In genomic region chrX:84475596-84475995, GRCh38 we compare ENCODE assay signal across 21 cellular contexts.
"Had no signal": no experiment of that assay in that cellular context is flagged by ENCODE, and none has a peak within 500 bp of the region (broad histone marks: within the 10 kb centered on the region; RNA-seq: fewer than 3 reads in every experiment).

No MANE protein-coding gene starts in this region.

- H3K4me2 ChIP-seq: hepatocyte had no signal

- H3K27me3 ChIP-seq: esophagus squamous epithelium, hepatocyte, right lobe of liver, tibial artery, upper lobe of left lung, uterus had no signal

- DNase-seq: esophagus squamous epithelium; foreskin fibroblast; head of caudate nucleus; kidney; left cardiac atrium; left ventricle myocardium superior; mesendoderm; naive B cell; right lobe of liver; stimulated activated CD4-positive, alpha-beta T cell treated with anti-CD3 and anti-CD28 coated beads, Interleukin-4, amount 100 ng/mL, for 1 hour; tibial artery; upper lobe of left lung; uterus had no signal

- H3K4me1 ChIP-seq: esophagus squamous epithelium, parathyroid adenoma, prostate gland, right lobe of liver, tibial artery, upper lobe of left lung, uterus had no signal

- H3K9ac ChIP-seq: parathyroid adenoma had no signal

- H3K4me3 ChIP-seq: esophagus squamous epithelium, hepatocyte, lung, prostate gland, right lobe of liver, tibial artery, upper lobe of left lung, uterus had no signal

- H3K27ac Mint-ChIP-seq: dendritic cell treated with granulocyte-macrophage colony-stimulating factor and Interleukin-4, amounts not matched to agents 40 ng/mL and 50 ng/mL, for 4 days; naive B cell; nephron; stimulated activated memory B cell treated with anti-CD40 and anti-IgM and Interleukin-4, amounts not matched to agents 10 μg/mL and 1 μg/mL and 100 μg/mL, for 72 hours; stimulated activated naive CD8-positive, alpha-beta T cell treated with anti-CD3 and anti-CD28 coated beads, Interleukin-15, Interleukin-2, amounts not matched to agents 100 ng/mL and 50 ng/mL, for 24 hours had no signal

- H3K4me3 Mint-ChIP-seq: dendritic cell treated with granulocyte-macrophage colony-stimulating factor and Interleukin-4, amounts not matched to agents 40 ng/mL and 50 ng/mL, for 4 days; naive B cell; nephron; stimulated activated memory B cell treated with anti-CD40 and anti-IgM and Interleukin-4, amounts not matched to agents 10 μg/mL and 1 μg/mL and 100 μg/mL, for 72 hours; stimulated activated naive CD8-positive, alpha-beta T cell treated with anti-CD3 and anti-CD28 coated beads, Interleukin-15, Interleukin-2, amounts not matched to agents 100 ng/mL and 50 ng/mL, for 24 hours had no signal

- H3K27ac ChIP-seq: esophagus squamous epithelium, hepatocyte, parathyroid adenoma, prostate gland, right lobe of liver, tibial artery, upper lobe of left lung, uterus had no signal

- H3K36me3 ChIP-seq: esophagus squamous epithelium, prostate gland, right lobe of liver, tibial artery, upper lobe of left lung, uterus had no signal

- ATAC-seq: left cardiac atrium; left ventricle myocardium superior; right lobe of liver; stimulated activated memory B cell treated with anti-CD40 and anti-IgM and Interleukin-4, amounts not matched to agents 10 μg/mL and 1 μg/mL and 100 μg/mL, for 72 hours had no signal

- H3K27me3 Mint-ChIP-seq: dendritic cell treated with granulocyte-macrophage colony-stimulating factor and Interleukin-4, amounts not matched to agents 40 ng/mL and 50 ng/mL, for 4 days; naive B cell; stimulated activated memory B cell treated with anti-CD40 and anti-IgM and Interleukin-4, amounts not matched to agents 10 μg/mL and 1 μg/mL and 100 μg/mL, for 72 hours; stimulated activated naive CD8-positive, alpha-beta T cell treated with anti-CD3 and anti-CD28 coated beads, Interleukin-15, Interleukin-2, amounts not matched to agents 100 ng/mL and 50 ng/mL, for 24 hours had no signal

- H3K9me3 ChIP-seq: esophagus squamous epithelium, prostate gland, right lobe of liver, tibial artery, upper lobe of left lung, uterus had no signal

- H3K9me3 Mint-ChIP-seq: dendritic cell treated with granulocyte-macrophage colony-stimulating factor and Interleukin-4, amounts not matched to agents 40 ng/mL and 50 ng/mL, for 4 days; naive B cell; stimulated activated memory B cell treated with anti-CD40 and anti-IgM and Interleukin-4, amounts not matched to agents 10 μg/mL and 1 μg/mL and 100 μg/mL, for 72 hours; stimulated activated naive CD8-positive, alpha-beta T cell treated with anti-CD3 and anti-CD28 coated beads, Interleukin-15, Interleukin-2, amounts not matched to agents 100 ng/mL and 50 ng/mL, for 24 hours had no signal

- H3K4me1 Mint-ChIP-seq: naive B cell; nephron; stimulated activated memory B cell treated with anti-CD40 and anti-IgM and Interleukin-4, amounts not matched to agents 10 μg/mL and 1 μg/mL and 100 μg/mL, for 72 hours had no signal

- H3K36me3 Mint-ChIP-seq: naive B cell; stimulated activated memory B cell treated with anti-CD40 and anti-IgM and Interleukin-4, amounts not matched to agents 10 μg/mL and 1 μg/mL and 100 μg/mL, for 72 hours had no signal

- H2AFZ ChIP-seq: hepatocyte, parathyroid adenoma had no signal

- H3K79me2 ChIP-seq: hepatocyte, parathyroid adenoma had no signal
